In the genomic region with DNA sequence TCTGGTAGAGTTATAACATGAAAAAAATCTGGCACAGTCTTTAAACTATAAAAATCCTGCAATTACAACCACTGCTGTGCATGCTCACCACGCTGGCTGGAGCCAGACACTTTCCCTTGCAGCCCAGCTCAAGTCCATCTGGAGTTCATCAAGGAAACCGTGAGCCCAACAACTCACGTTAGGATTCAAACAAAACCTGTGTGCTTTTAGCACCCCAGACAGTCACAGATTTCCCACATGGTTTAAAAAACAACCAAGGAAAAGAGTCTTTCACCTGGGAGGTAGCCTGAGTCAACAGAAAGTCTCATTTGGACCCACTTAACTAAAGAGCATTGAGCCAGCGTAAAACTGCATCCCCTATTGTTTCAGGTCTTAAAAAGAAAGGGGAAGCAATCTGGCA, we compare ENCODE assay signal across 8 cellular contexts. TPM values are rescaled to one million over a fixed set of nuclear protein-coding genes. Genes with fewer than 3 reads are reported as not detected.
A peak's percentile ranks its signal among the peaks of the same experiment; 100 is the strongest.
DNase-seq lines count a peak whose midpoint lies in the region; ATAC-seq and TF ChIP-seq lines count a peak whose summit lies in the region.

No MANE protein-coding gene starts in this region.

- H3K27me3 ChIP-seq in HUES6 (ENCODE audit: control insufficient read depth, insufficient read depth, low read length) = peaks cover 8% of the 10 kb centered on the region; the same call in 1 of the 2 replicates
- H3K27me3 ChIP-seq in ascending aorta = no peaks in the 10 kb centered on the region
- peaks cover 14% of the 10 kb centered on the region for H3K27me3 ChIP-seq in iPS-18a (ENCODE audit: control insufficient read depth, insufficient read depth, low read length)

- H3K36me3 ChIP-seq in HUES6 (ENCODE audit: control insufficient read depth, insufficient read depth, low read length) = peaks cover 20% of the 10 kb centered on the region; the same call in 1 of the 2 replicates
- H3K36me3 ChIP-seq in ascending aorta = peaks cover 6 to 22% of the 10 kb centered on the region in 2 donors
- no peaks in the 10 kb centered on the region for H3K36me3 ChIP-seq in iPS-18a (ENCODE audit: control insufficient read depth, low read depth, low read length)

- peaks cover 23% of the 10 kb centered on the region for H3K4me1 ChIP-seq in HUES6 (ENCODE audit: control insufficient read depth, insufficient read depth, low read length)
- H3K4me1 ChIP-seq in ascending aorta = peaks cover 2 to 14% of the 10 kb centered on the region in 2 donors
- peaks cover 44% of the 10 kb centered on the region for H3K4me1 ChIP-seq in iPS-18a (ENCODE audit: control insufficient read depth, low read depth, low read length)

- TF ChIP-seq CTCF in ascending aorta (IDR thresholded peaks at IDR 0.05) = no peak

- intact Hi-C loops in ascending aorta (cut with DNase I) = loop anchor here (5.0 to 10.0 kb wide), 3 partner anchors 237 to 687 kb away; no protein-coding TSS in a partner anchor

- H3K9me3 ChIP-seq in HUES6 (ENCODE audit: control insufficient read depth, insufficient read depth, low read depth, low read length) (no peaks in the 10 kb centered on the region), ascending aorta (no peaks in the 10 kb centered on the region), iPS-18a (ENCODE audit: control insufficient read depth, low read depth, low read length) (no peaks in the 10 kb centered on the region)

- ATAC-seq in HG03432 (IDR thresholded peaks at IDR 0.05; ENCODE audit: unreplicated experiment) (no peak), HG03442 (IDR thresholded peaks at IDR 0.05; ENCODE audit: unreplicated experiment) (no peak)

- H3K9ac ChIP-seq in HUES6 (ENCODE audit: low read length) = peak overlapping the region; percentile 49
- H3K9ac ChIP-seq in iPS-18a (ENCODE audit: low read length) = peak overlapping the region; percentile 13

- H3K4me3 ChIP-seq in HUES6 (ENCODE audit: low read depth, low read length) (peak overlapping the region; percentile 75; the same call in 1 of the 2 replicates), ascending aorta (peak overlapping the region; percentile 6 to 91), iPS-18a (ENCODE audit: low read length) (no peak overlapping the region)

- H3K27ac ChIP-seq in HUES6 (ENCODE audit: low read depth, low read length) = no peak overlapping the region
- peak overlapping the region in 1 of 2 donors; percentile 97 for H3K27ac ChIP-seq in ascending aorta
- H3K27ac ChIP-seq in iPS-18a (ENCODE audit: low read length) = no peak overlapping the region

- DNase-seq in ascending aorta (ENCODE audit: low spot score in 2 of 2) = no peak
- DNase-seq in stromal cell of bone marrow (ENCODE audit: low read depth) = peak; percentile 69
- no peak for DNase-seq in activated naive CD4-positive, alpha-beta T cell (lab: John Stamatoyannopoulos, UW)
- no peak for DNase-seq in activated T-cell treated with anti-CD3 and anti-CD28 coated beads, Interleukin-2, amount 50 U/mL, for 1 hour

RNA-seq across cellular contexts. Expression of gene LRIG3, which starts 4.7 kb away (rescaled TPM):
- total RNA-seq in ascending aorta = 12.3 TPM
